Comparison of ENCODE assay signal across 24 cellular contexts in the genomic region with DNA sequence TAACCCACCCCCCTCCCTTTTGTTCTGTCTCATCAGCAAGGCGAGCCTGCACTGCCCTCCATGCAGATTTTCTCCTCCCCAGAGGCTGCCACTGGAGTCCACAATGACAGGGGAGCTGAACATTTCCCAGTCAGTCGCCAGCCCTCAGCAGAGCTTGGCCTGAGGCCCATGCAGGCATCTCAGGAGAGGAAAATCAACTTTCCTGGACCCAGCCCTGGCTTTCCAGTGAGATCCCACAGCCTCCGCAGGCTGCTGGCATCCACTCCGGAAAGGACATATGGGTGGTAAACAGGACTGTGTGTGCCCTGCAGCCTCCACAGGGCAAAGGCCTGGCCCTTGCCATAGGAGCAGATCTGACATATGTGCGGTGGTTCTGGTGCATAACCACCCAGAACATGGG.
DNase-seq lines count a peak whose midpoint lies in the region; ATAC-seq and TF ChIP-seq lines count a peak whose summit lies in the region.
"Had no signal": no experiment of that assay in that cellular context is flagged by ENCODE, and none has a peak within 500 bp of the region (broad histone marks: within the 10 kb centered on the region; RNA-seq: fewer than 3 reads in every experiment).

No MANE protein-coding gene starts in this region.

- H3K27ac ChIP-seq in heart right ventricle: peak overlapping the region in 2 of 10 donors; percentile 0 to 6
- no peak overlapping the region for H3K27ac ChIP-seq in endodermal cell (ENCODE audit: low read depth, low read length)
- H3K27ac ChIP-seq in Peyer's patch: no peak overlapping the region
- H3K27ac ChIP-seq: BLaER1, psoas muscle had no signal

- no peak for TF ChIP-seq POLR2A in Peyer's patch (IDR thresholded peaks at IDR 0.05)

- intact Hi-C loops in heart right ventricle (cut with DNase I) (loop anchor here in 1 of 10 donors (10.0 kb wide), 1 partner anchor 1224 kb away; no protein-coding TSS in a partner anchor), Right ventricle myocardium inferior (cut with DNase I) (no loop called here)

- 47% methylated on average over 5 of the region's 5 CpGs for WGBS in heart right ventricle, 2 donors
- 70 to 93% methylated on average over 3 to 5 of the region's 5 CpGs for WGBS in endodermal cell (ENCODE audit: insufficient coverage in 1 of 2, insufficient read length in 1 of 2), 2 experiments

- H3K4me1 Mint-ChIP-seq in endodermal cell: no peaks in the 10 kb centered on the region
- H3K4me1 Mint-ChIP-seq in osteocyte (ENCODE audit: unreplicated experiment): peaks cover 42% of the 10 kb centered on the region
- H3K4me1 Mint-ChIP-seq: activated naive CD8-positive, alpha-beta T cell treated with anti-CD3 and anti-CD28 coated beads, Interleukin-2, amount 50 U/mL, for 24 hours had no signal

- ATAC-seq in heart right ventricle (peak in 5 of 8 donors; percentile 41 to 59 (median 54)), Right ventricle myocardium inferior (no peak), HG02840 (IDR thresholded peaks at IDR 0.05; ENCODE audit: low FRiP score, unreplicated experiment) (no peak), HG02763 (IDR thresholded peaks at IDR 0.05; ENCODE audit: unreplicated experiment) (no peak)
- ATAC-seq: activated naive CD8-positive, alpha-beta T cell treated with anti-CD3 and anti-CD28 coated beads, Interleukin-2, amount 50 U/mL, for 24 hours; psoas muscle; T-helper 17 cell had no signal

- H3K27ac Mint-ChIP-seq in endodermal cell: no peak overlapping the region
- peak overlapping the region; percentile 24 for H3K27ac Mint-ChIP-seq in osteocyte (ENCODE audit: unreplicated experiment)
- H3K27ac Mint-ChIP-seq: activated naive CD8-positive, alpha-beta T cell treated with anti-CD3 and anti-CD28 coated beads, Interleukin-2, amount 50 U/mL, for 24 hours; stimulated activated naive CD8-positive, alpha-beta T cell treated with anti-CD3 and anti-CD28 coated beads, Interleukin-15, Interleukin-2, amounts not matched to agents 100 ng/mL and 50 ng/mL, for 24 hours; T-helper 17 cell had no signal

- H3K4me3 Mint-ChIP-seq in endodermal cell (no peak overlapping the region), osteocyte (ENCODE audit: unreplicated experiment) (no peak overlapping the region)
- H3K4me3 Mint-ChIP-seq: activated naive CD8-positive, alpha-beta T cell treated with anti-CD3 and anti-CD28 coated beads, Interleukin-2, amount 50 U/mL, for 24 hours; stimulated activated naive CD8-positive, alpha-beta T cell treated with anti-CD3 and anti-CD28 coated beads, Interleukin-15, Interleukin-2, amounts not matched to agents 100 ng/mL and 50 ng/mL, for 24 hours; T-helper 17 cell had no signal

- H3K4me3 ChIP-seq in heart right ventricle (no peak overlapping the region), endodermal cell (ENCODE audit: low read length) (no peak overlapping the region), Peyer's patch (no peak overlapping the region)
- H3K4me3 ChIP-seq: BLaER1, psoas muscle, tibial nerve had no signal

- H3K9ac ChIP-seq in endodermal cell (ENCODE audit: extremely low read depth, low read length, poor library complexity, severe bottlenecking): no peak overlapping the region
- H3K9ac ChIP-seq: BLaER1 had no signal

- H3K36me3 ChIP-seq in heart right ventricle: no peaks in the 10 kb centered on the region
- no peaks in the 10 kb centered on the region for H3K36me3 ChIP-seq in endodermal cell (ENCODE audit: control insufficient read depth, insufficient read depth, low read length)
- no peaks in the 10 kb centered on the region for H3K36me3 ChIP-seq in Peyer's patch
- H3K36me3 ChIP-seq: BLaER1, tibial nerve had no signal

- TF ChIP-seq CTCF in heart right ventricle (IDR thresholded peaks at IDR 0.05) (no peak), endodermal cell (conservative IDR thresholded peaks at IDR 0.05) (no peak), osteocyte (IDR thresholded peaks at IDR 0.05) (no peak), Peyer's patch (IDR thresholded peaks at IDR 0.05) (no peak)

- H3K27me3 ChIP-seq in heart right ventricle: no peaks in the 10 kb centered on the region
- peaks cover 4% of the 10 kb centered on the region for H3K27me3 ChIP-seq in endodermal cell (ENCODE audit: control insufficient read depth, insufficient read depth, low read length, poor library complexity, severe bottlenecking)
- no peaks in the 10 kb centered on the region for H3K27me3 ChIP-seq in Peyer's patch
- H3K27me3 ChIP-seq: BLaER1, tibial nerve had no signal

- H3K9me3 ChIP-seq in heart right ventricle (peaks cover 0 to 9% (median 0%) of the 10 kb centered on the region in 11 donors), endodermal cell (ENCODE audit: control insufficient read depth, low read length) (no peaks in the 10 kb centered on the region), Peyer's patch (no peaks in the 10 kb centered on the region)
- H3K9me3 ChIP-seq: BLaER1, psoas muscle, tibial nerve had no signal

- peaks cover 2% of the 10 kb centered on the region for H3K9me3 Mint-ChIP-seq in endodermal cell
- no peaks in the 10 kb centered on the region for H3K9me3 Mint-ChIP-seq in osteocyte (ENCODE audit: unreplicated experiment)
- H3K9me3 Mint-ChIP-seq: activated naive CD8-positive, alpha-beta T cell treated with anti-CD3 and anti-CD28 coated beads, Interleukin-2, amount 50 U/mL, for 24 hours; stimulated activated naive CD8-positive, alpha-beta T cell treated with anti-CD3 and anti-CD28 coated beads, Interleukin-15, Interleukin-2, amounts not matched to agents 100 ng/mL and 50 ng/mL, for 24 hours had no signal

- peaks cover 21% of the 10 kb centered on the region for H3K27me3 Mint-ChIP-seq in endodermal cell (ENCODE audit: insufficient read depth)
- H3K27me3 Mint-ChIP-seq in osteocyte (ENCODE audit: unreplicated experiment): no peaks in the 10 kb centered on the region

- peaks cover 0 to 33% (median 12%) of the 10 kb centered on the region in 9 donors for H3K4me1 ChIP-seq in heart right ventricle
- no peaks in the 10 kb centered on the region for H3K4me1 ChIP-seq in endodermal cell (ENCODE audit: control insufficient read depth, insufficient read depth, low read length)
- no peaks in the 10 kb centered on the region for H3K4me1 ChIP-seq in Peyer's patch
- H3K4me1 ChIP-seq: BLaER1, psoas muscle had no signal

- DNase-seq in heart right ventricle: peak in 1 of 2 donors; percentile 33
- DNase-seq in Right ventricle myocardium inferior (ENCODE audit: missing footprints): no peak
- peak; percentile 27 for DNase-seq in endodermal cell
- peak; percentile 73 for DNase-seq in osteocyte (ENCODE audit: extremely low spot score, unreplicated experiment)
- no peak for DNase-seq in Peyer's patch
- no peak for DNase-seq in middle frontal gyrus (ENCODE audit: extremely low spot score, low spot score)
- DNase-seq: activated gamma-delta T cell; activated naive CD8-positive, alpha-beta T cell treated with anti-CD3 and anti-CD28 coated beads, Interleukin-2, amount 50 U/mL, for 24 hours; activated T-cell treated with anti-CD3 and anti-CD28 coated beads, Interleukin-2, amount 50 U/mL, for 1 hour; DMS79; effector CD8-positive, alpha-beta T cell; KBM-7; kidney glomerular epithelial cell; NCI-H1105 treated with DMSO at 0.1 percent for 48 hours; NCI-H2029 treated with DMSO at 0.1 percent for 48 hours; NCI-H226; NCI-H748 treated with DMSO at 0.1 percent for 48 hours; psoas muscle; T-helper 17 cell had no signal

- H3K36me3 Mint-ChIP-seq in endodermal cell (ENCODE audit: low read depth) (no peaks in the 10 kb centered on the region), osteocyte (ENCODE audit: unreplicated experiment) (peaks cover 5% of the 10 kb centered on the region)

Comparison
In these comparisons a context has a peak if more than half of its experiments do, and no peak if none do; other contexts are left out.
1. ATAC-seq: peak in heart right ventricle (5 of 8); none in Right ventricle myocardium inferior (single experiment), HG02840 (single experiment) and HG02763 (single experiment).
2. DNase-seq: peak in endodermal cell (single experiment) and osteocyte (single experiment); none in Right ventricle myocardium inferior (single experiment), Peyer's patch (0 of 3) and middle frontal gyrus (single experiment).